Comparison of ENCODE assay signal across 1 cellular context in genomic region chr1:172874950-172875349, GRCh38.
TF ChIP-seq lines count a peak whose summit lies in the region.

No MANE protein-coding gene starts in this region.

TF ChIP-seq in GM23338, 12 proteins besides CTCF, POLR2A, EP300 and RAD21 (continued from another document):
- no peak for TF ChIP-seq REST (IDR thresholded peaks at IDR 0.05; ENCODE audit: unreplicated experiment)
- TF ChIP-seq POLR2AphosphoS5 (IDR thresholded peaks at IDR 0.05; ENCODE audit: low read depth), result no peak
- TF ChIP-seq EZH2 (IDR thresholded peaks at IDR 0.05; ENCODE audit: low read depth, unreplicated experiment), result no peak
- no peak for TF ChIP-seq NANOG (IDR thresholded peaks at IDR 0.05; ENCODE audit: borderline replicate concordance)
- TF ChIP-seq CREB1 (CRISPR knock-in tag; IDR thresholded peaks at IDR 0.05; ENCODE audit: low read depth), result no peak
- TF ChIP-seq ZNF331 (CRISPR knock-in tag; IDR thresholded peaks at IDR 0.05; ENCODE audit: low read depth), result no peak
